In genomic region chr2:27408601-27409320, GRCh38 we compare ENCODE assay signal across 8 cellular contexts. TPM values are rescaled to one million over a fixed set of nuclear protein-coding genes. Genes with fewer than 3 reads are reported as not detected.
DNase-seq lines count a peak whose midpoint lies in the region; ATAC-seq lines count a peak whose summit lies in the region.

No MANE protein-coding gene starts in this region.

- H3K4me3 Mint-ChIP-seq in CD8-positive, alpha-beta memory T cell, result peak overlapping the region; percentile 81 to 96 (median 90)
- H3K4me3 Mint-ChIP-seq in naive B cell, result peak overlapping the region; percentile 83 to 93 (median 90)

- no peaks in the 10 kb centered on the region for H3K9me3 ChIP-seq in CD8-positive, alpha-beta memory T cell (ENCODE audit: low read length)
- H3K9me3 ChIP-seq in SK-N-MC (ENCODE audit: low read depth, low read length), result no peaks in the 10 kb centered on the region

- POLR2A ChIA-PET in CD8-positive, alpha-beta memory T cell (lab: Charles Lee), result interaction anchor here (0.7 to 3.0 kb wide), 8 partner anchors 20 to 255 kb away, joined by 3 to 25 read pairs (median 4); partner anchors contain the start of genes GTF3C2, MPV17, NRBP1 and SLC4A1AP

- no peaks in the 10 kb centered on the region for H3K36me3 ChIP-seq in CD8-positive, alpha-beta memory T cell (ENCODE audit: insufficient read depth, low read length)
- H3K36me3 ChIP-seq in SK-N-MC (ENCODE audit: insufficient read depth, low read length), result peaks cover 11% of the 10 kb centered on the region

- H3K4me3 ChIP-seq in CD8-positive, alpha-beta memory T cell (ENCODE audit: low read length), result peak overlapping the region; percentile 66
- peak overlapping the region; percentile 94 for H3K4me3 ChIP-seq in SK-N-MC

- H3K27me3 ChIP-seq in CD8-positive, alpha-beta memory T cell (ENCODE audit: insufficient read depth, low read length, poor library complexity, severe bottlenecking), result no peaks in the 10 kb centered on the region

- no peaks in the 10 kb centered on the region for H3K9me3 Mint-ChIP-seq in CD8-positive, alpha-beta memory T cell
- H3K9me3 Mint-ChIP-seq in naive B cell, result peaks cover 0 to 5% (median 0%) of the 10 kb centered on the region in 7 donors

- peak overlapping the region; percentile 68 to 90 (median 88) for H3K27ac Mint-ChIP-seq in CD8-positive, alpha-beta memory T cell
- peak overlapping the region; percentile 2 to 91 (median 84) for H3K27ac Mint-ChIP-seq in naive B cell

- H3K9ac ChIP-seq in SK-N-MC (ENCODE audit: insufficient read length), result peak overlapping the region; percentile 86

- peaks cover 0 to 10% of the 10 kb centered on the region in 2 donors for H3K27me3 Mint-ChIP-seq in CD8-positive, alpha-beta memory T cell
- peaks cover 6 to 17% (median 9%) of the 10 kb centered on the region in 3 donors for H3K27me3 Mint-ChIP-seq in naive B cell

- H3K27ac ChIP-seq in CD8-positive, alpha-beta memory T cell (ENCODE audit: low read depth, low read length), result peak overlapping the region; percentile 86
- no peak overlapping the region for H3K27ac ChIP-seq in SK-N-MC
- H3K27ac ChIP-seq in epithelial cell of prostate, result peak overlapping the region; percentile 83

- peak; percentile 26 for ATAC-seq in GM19023 (IDR thresholded peaks at IDR 0.05; ENCODE audit: unreplicated experiment)
- ATAC-seq in HG03108 (IDR thresholded peaks at IDR 0.05; ENCODE audit: unreplicated experiment), result peak; percentile 27
- no peak for ATAC-seq in naive B cell (ENCODE audit: low read depth in 2 of 2)

- peaks cover 34% of the 10 kb centered on the region for H3K4me1 ChIP-seq in CD8-positive, alpha-beta memory T cell (ENCODE audit: insufficient read depth, low read length)

- H3K36me3 Mint-ChIP-seq in CD8-positive, alpha-beta memory T cell, result peaks cover 0 to 25% (median 3%) of the 10 kb centered on the region in 3 donors
- peaks cover 0 to 8% of the 10 kb centered on the region in 2 donors for H3K36me3 Mint-ChIP-seq in naive B cell

- H3K4me1 Mint-ChIP-seq in CD8-positive, alpha-beta memory T cell, result peaks cover 32 to 55% (median 47%) of the 10 kb centered on the region in 3 donors
- peaks cover 21 to 36% (median 28%) of the 10 kb centered on the region in 3 donors for H3K4me1 Mint-ChIP-seq in naive B cell

- CTCF ChIA-PET in CD8-positive, alpha-beta memory T cell (lab: Charles Lee), result interaction anchor here (1.3 to 2.1 kb wide), 4 partner anchors 21 to 274 kb away, joined by 3 to 7 read pairs (median 4); partner anchors contain the start of gene ZNF513

- DNase-seq in CD8-positive, alpha-beta memory T cell, result no peak
- no peak for DNase-seq in SK-N-MC (ENCODE audit: low read depth, low spot score)
- no peak for DNase-seq in epithelial cell of prostate (ENCODE audit: low read depth, low spot score)
- DNase-seq in naive B cell, result no peak
- DNase-seq in putamen (ENCODE audit: low spot score), result no peak
- no peak for DNase-seq in T-helper 9 cell

RNA-seq across cellular contexts. Expression of gene PPM1G, which starts 0.6 kb away (rescaled TPM):
- total RNA-seq in CD8-positive, alpha-beta memory T cell, result 100 to 1,000 TPM; 189 to 191 TPM
- 104 TPM for polyA plus RNA-seq in CD8-positive, alpha-beta memory T cell
- polyA plus RNA-seq in naive B cell (ENCODE audit: low read depth in 6 of 6), result 100 to 1,000 TPM in 1 of 6 donors, 10 to 100 TPM in 5; 67.1 to 105 (median 73.2) TPM

RNA-seq across cellular contexts. Expression of gene NRBP1, which starts 19.7 kb away (rescaled TPM):
- 10 to 100 TPM; 77.2 to 81.0 TPM for total RNA-seq in CD8-positive, alpha-beta memory T cell
- 128 TPM for polyA plus RNA-seq in CD8-positive, alpha-beta memory T cell
- polyA plus RNA-seq in naive B cell (ENCODE audit: low read depth in 6 of 6), result 10 to 100 TPM; 45.3 to 76.5 (median 59.4) TPM

RNA-seq across cellular contexts. Expression of gene ZNF513, which starts 28.2 kb away (rescaled TPM):
- 1 to 10 TPM; 9.2 to 9.9 TPM for total RNA-seq in CD8-positive, alpha-beta memory T cell
- 4.7 TPM for polyA plus RNA-seq in CD8-positive, alpha-beta memory T cell
- 1 to 10 TPM in 5 of 6 donors, not detected in 1; 2.2 to 6.5 (median 3.7) TPM for polyA plus RNA-seq in naive B cell (ENCODE audit: low read depth in 6 of 6)

RNA-seq across cellular contexts. Expression of gene KRTCAP3, which starts 33.4 kb away (rescaled TPM):
- total RNA-seq in CD8-positive, alpha-beta memory T cell, result 1 to 10 TPM; 4.0 to 5.4 TPM
- polyA plus RNA-seq in CD8-positive, alpha-beta memory T cell, result 0.71 TPM
- 1 to 10 TPM in 4 of 6 donors, under 1 TPM in 1, not detected in 1; 1.00 to 8.3 (median 3.9) TPM for polyA plus RNA-seq in naive B cell (ENCODE audit: low read depth in 6 of 6)

RNA-seq across cellular contexts. Expression of gene SNX17, which starts 38.3 kb away (rescaled TPM):
- 100 to 1,000 TPM; 122 to 130 TPM for total RNA-seq in CD8-positive, alpha-beta memory T cell
- polyA plus RNA-seq in CD8-positive, alpha-beta memory T cell, result 211 TPM
- 100 to 1,000 TPM; 216 to 307 (median 256) TPM for polyA plus RNA-seq in naive B cell (ENCODE audit: low read depth in 6 of 6)

Comparison
In these comparisons a context has a peak if more than half of its experiments do, and no peak if none do; other contexts are left out.
1. ATAC-seq: peak in GM19023 (single experiment) and HG03108 (single experiment); none in naive B cell (0 of 2).